Comparison of ENCODE assay signal across 13 cellular contexts in genomic region chr12:52634266-52635056, GRCh38. TPM values are rescaled to one million over a fixed set of nuclear protein-coding genes. Genes with fewer than 3 reads are reported as not detected.
A peak's percentile ranks its signal among the peaks of the same experiment; 100 is the strongest.
DNase-seq lines count a peak whose midpoint lies in the region; ATAC-seq and TF ChIP-seq lines count a peak whose summit lies in the region.
"Had no signal": no experiment of that assay in that cellular context is flagged by ENCODE, and none has a peak within 500 bp of the region (broad histone marks: within the 10 kb centered on the region; RNA-seq: fewer than 3 reads in every experiment).

No MANE protein-coding gene starts in this region.

- H3K36me3 ChIP-seq in tibial nerve = no peaks in the 10 kb centered on the region

- H3K4me1 Mint-ChIP-seq in activated naive CD4-positive, alpha-beta T cell treated with anti-CD3 and anti-CD28 coated beads, Interleukin-2, amount 10 ng/mL, durations not matched to agents 7 days and 5 days = peaks cover 63% of the 10 kb centered on the region
- H3K4me1 Mint-ChIP-seq in type B pancreatic cell (ENCODE audit: unreplicated experiment) = peaks cover 3% of the 10 kb centered on the region
- H3K4me1 Mint-ChIP-seq: nephron had no signal

- ATAC-seq in HG03378 (IDR thresholded peaks at IDR 0.05; ENCODE audit: unreplicated experiment) = no peak

- no peaks in the 10 kb centered on the region for H3K4me1 ChIP-seq in tibial nerve

- no peak for TF ChIP-seq EP300 in tibial nerve (IDR thresholded peaks at IDR 0.05)

- TF ChIP-seq CTCF in type B pancreatic cell (conservative IDR thresholded peaks at IDR 0.05) (no peak), tibial nerve (IDR thresholded peaks at IDR 0.05) (no peak)

- 45 to 65% methylated on average over 6 of the region's 7 CpGs for WGBS in tibial nerve, 2 donors

- H3K4me3 Mint-ChIP-seq in activated naive CD4-positive, alpha-beta T cell treated with anti-CD3 and anti-CD28 coated beads, Interleukin-2, amount 10 ng/mL, durations not matched to agents 7 days and 5 days = no peak overlapping the region
- H3K4me3 Mint-ChIP-seq in type B pancreatic cell = no peak overlapping the region
- H3K4me3 Mint-ChIP-seq: nephron; T-helper 2 cell treated with Interferon-gamma antibody and Interleukin-4, amounts not matched to agents 5 μg/mL and 100 μg/mL, for 36 hours had no signal

- H3K4me3 ChIP-seq in tibial nerve = no peak overlapping the region

- H3K27me3 Mint-ChIP-seq in activated naive CD4-positive, alpha-beta T cell treated with anti-CD3 and anti-CD28 coated beads, Interleukin-2, amount 10 ng/mL, durations not matched to agents 7 days and 5 days = peaks cover 8% of the 10 kb centered on the region
- H3K27me3 Mint-ChIP-seq in type B pancreatic cell = peaks cover 32% of the 10 kb centered on the region

- CTCF ChIA-PET in activated naive CD4-positive, alpha-beta T cell treated with anti-CD3 and anti-CD28 coated beads, Interleukin-2, amount 10 ng/mL, durations not matched to agents 7 days and 5 days (lab: Charles Lee) = interaction anchor here (1.2 kb wide), 1 partner anchor 9 kb away, joined by 3 read pairs; no protein-coding TSS in a partner anchor

- H3K27ac ChIP-seq in tibial nerve = no peak overlapping the region

- H3K27me3 ChIP-seq in tibial nerve = no peaks in the 10 kb centered on the region

- H3K36me3 Mint-ChIP-seq in activated naive CD4-positive, alpha-beta T cell treated with anti-CD3 and anti-CD28 coated beads, Interleukin-2, amount 10 ng/mL, durations not matched to agents 7 days and 5 days = peaks cover 1% of the 10 kb centered on the region
- no peaks in the 10 kb centered on the region for H3K36me3 Mint-ChIP-seq in type B pancreatic cell

- no peaks in the 10 kb centered on the region for H3K9me3 ChIP-seq in tibial nerve

- peaks cover 1% of the 10 kb centered on the region for H3K9me3 Mint-ChIP-seq in activated naive CD4-positive, alpha-beta T cell treated with anti-CD3 and anti-CD28 coated beads, Interleukin-2, amount 10 ng/mL, durations not matched to agents 7 days and 5 days
- no peaks in the 10 kb centered on the region for H3K9me3 Mint-ChIP-seq in type B pancreatic cell
- H3K9me3 Mint-ChIP-seq: nephron; T-helper 2 cell treated with Interferon-gamma antibody and Interleukin-4, amounts not matched to agents 5 μg/mL and 100 μg/mL, for 36 hours had no signal

- peak overlapping the region; percentile 77 for H3K27ac Mint-ChIP-seq in activated naive CD4-positive, alpha-beta T cell treated with anti-CD3 and anti-CD28 coated beads, Interleukin-2, amount 10 ng/mL, durations not matched to agents 7 days and 5 days
- H3K27ac Mint-ChIP-seq in type B pancreatic cell = no peak overlapping the region
- H3K27ac Mint-ChIP-seq: nephron; T-helper 2 cell treated with Interferon-gamma antibody and Interleukin-4, amounts not matched to agents 5 μg/mL and 100 μg/mL, for 36 hours had no signal

- peak; percentile 12 for DNase-seq in activated naive CD4-positive, alpha-beta T cell treated with anti-CD3 and anti-CD28 coated beads, Interleukin-2, amount 10 ng/mL, durations not matched to agents 7 days and 5 days
- DNase-seq in activated naive CD4-positive, alpha-beta T cell treated with Interleukin-2 at 50 U/mL for 16 hours = no peak
- peak; percentile 95 for DNase-seq in RPMI8226
- DNase-seq in hippocampal formation (lab: John Stamatoyannopoulos, UW) = peak; percentile 70 to 74
- DNase-seq in type B pancreatic cell (ENCODE audit: extremely low spot score, unreplicated experiment) = peak; percentile 49
- no peak for DNase-seq in tibial nerve (ENCODE audit: low spot score in 2 of 2)
- DNase-seq in stimulated activated CD4-positive, alpha-beta T cell treated with anti-CD3 and anti-CD28 coated beads, Interleukin-2, amount 100 ng/mL, for 48 hours = no peak
- DNase-seq: cortex of kidney; NK-92 treated with Interleukin-12 subunit alpha and Interleukin-12 subunit beta, amount 100 ng/mL, for 24 hours; stimulated activated CD4-positive, alpha-beta T cell treated with anti-CD3 and anti-CD28 coated beads, Interleukin-4, amount 100 ng/mL, for 24 hours had no signal

- TF ChIP-seq POLR2A in tibial nerve (IDR thresholded peaks at IDR 0.05) = no peak

RNA-seq across cellular contexts. Expression of gene KRT73, which starts 16.1 kb away (rescaled TPM):
- total RNA-seq in type B pancreatic cell (ENCODE audit: low replicate concordance) (0.12 TPM in 1 of 2 replicates, not detected in the other), tibial nerve (not detected)

RNA-seq across cellular contexts. Expression of gene KRT2, which starts 17.6 kb away (rescaled TPM):
- total RNA-seq in type B pancreatic cell (ENCODE audit: low replicate concordance) = not detected in 2 replicates
- not detected for total RNA-seq in tibial nerve

RNA-seq across cellular contexts. Expression of gene KRT72, which starts 33.2 kb away (rescaled TPM):
- total RNA-seq in type B pancreatic cell (ENCODE audit: low replicate concordance) (0.48 and 2.9 TPM in 2 replicates), tibial nerve (not detected)

RNA-seq across cellular contexts. Expression of gene KRT1, which starts 45.7 kb away (rescaled TPM):
- total RNA-seq in type B pancreatic cell (ENCODE audit: low replicate concordance) (269 and 837 TPM in 2 replicates), tibial nerve (not detected)

Comparison
In these comparisons a context has a peak if more than half of its experiments do, and no peak if none do; other contexts are left out.
1. DNase-seq: peak in activated naive CD4-positive, alpha-beta T cell treated with anti-CD3 and anti-CD28 coated beads, Interleukin-2, amount 10 ng/mL, durations not matched to agents 7 days and 5 days (single experiment), RPMI8226 (single experiment), hippocampal formation (2 of 2) and type B pancreatic cell (single experiment); none in activated naive CD4-positive, alpha-beta T cell treated with Interleukin-2 at 50 U/mL for 16 hours (single experiment), tibial nerve (0 of 2) and stimulated activated CD4-positive, alpha-beta T cell treated with anti-CD3 and anti-CD28 coated beads, Interleukin-2, amount 100 ng/mL, for 48 hours (0 of 2).